Comparison of ENCODE assay signal across 13 cellular contexts in the genomic region with DNA sequence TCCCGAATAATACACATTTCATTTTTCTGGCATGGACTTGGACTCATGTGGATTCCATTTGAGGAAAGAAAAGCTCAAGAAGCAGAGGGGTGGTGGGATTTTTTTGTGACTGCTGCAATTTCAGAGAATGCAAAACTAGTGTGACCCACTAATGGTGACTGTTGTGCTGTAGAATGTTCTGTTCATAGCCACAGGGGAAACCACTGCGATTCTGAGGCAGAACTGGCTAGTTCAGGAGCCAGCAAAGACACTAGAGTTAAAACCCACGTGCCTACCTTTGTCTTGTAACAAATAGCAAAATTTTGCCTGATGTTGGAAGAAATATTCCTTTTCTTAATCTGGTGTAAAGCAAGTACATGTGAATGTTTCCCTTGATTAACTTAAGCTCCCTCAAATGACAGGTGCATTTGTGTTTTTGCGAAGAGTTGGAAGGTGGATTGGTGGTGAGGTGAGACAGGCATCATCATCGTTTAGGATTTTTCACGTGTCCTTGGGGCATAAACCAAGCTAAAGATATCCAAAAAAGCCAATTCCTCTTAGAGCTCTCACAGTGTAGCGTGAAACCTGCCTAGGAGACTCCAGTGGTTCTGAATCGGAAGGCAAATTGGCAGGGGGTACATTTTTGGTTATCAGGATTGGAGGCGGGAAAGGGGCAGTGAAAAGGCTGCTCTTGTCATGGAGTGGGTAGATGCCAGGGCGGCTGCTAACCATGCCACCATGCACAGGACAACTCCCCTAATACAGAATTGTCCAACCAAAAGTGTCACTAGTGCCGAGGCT. TPM values are rescaled to one million over a fixed set of nuclear protein-coding genes. Genes with fewer than 3 reads are reported as not detected.
DNase-seq lines count a peak whose midpoint lies in the region; ATAC-seq, FAIRE-seq and TF ChIP-seq lines count a peak whose summit lies in the region.
"Had no signal": no experiment of that assay in that cellular context is flagged by ENCODE, and none has a peak within 500 bp of the region (broad histone marks: within the 10 kb centered on the region; RNA-seq: fewer than 3 reads in every experiment).

No MANE protein-coding gene starts in this region.

- peak overlapping the region in 1 of 5 donors; percentile 20 for H3K27ac ChIP-seq in adrenal gland
- H3K27ac ChIP-seq: foreskin keratinocyte had no signal

- DNase-seq in Calu3 (no peak), HTR-8/SVneo (ENCODE audit: insufficient read length, low spot score) (no peak), natural killer cell (no peak), H4 (ENCODE audit: low spot score) (no peak), adrenal gland (no peak), inferior parietal cortex (ENCODE audit: extremely low spot score) (no peak)
- DNase-seq in activated naive CD8-positive, alpha-beta T cell treated with anti-CD3 and anti-CD28 coated beads for 36 hours, result no peak
- no peak for DNase-seq in NK-92 treated with Interleukin-12 subunit alpha and Interleukin-12 subunit beta, amount 100 ng/mL, for 24 hours (lab: John Stamatoyannopoulos, UW)
- DNase-seq: activated CD8-positive, alpha-beta memory T cell treated with anti-CD3 and anti-CD28 coated beads, Interleukin-2, amount 50 U/mL, for 48 hours; DMS 273 treated with DMSO at 0.1 percent for 48 hours; foreskin keratinocyte had no signal

- peaks cover 21% of the 10 kb centered on the region for H3K36me3 Mint-ChIP-seq in Calu3 (ENCODE audit: insufficient read depth, unreplicated experiment)
- peaks cover 6% of the 10 kb centered on the region for H3K36me3 Mint-ChIP-seq in activated naive CD8-positive, alpha-beta T cell treated with anti-CD3 and anti-CD28 coated beads for 36 hours
- H3K36me3 Mint-ChIP-seq in natural killer cell, result no peaks in the 10 kb centered on the region

- no peak overlapping the region for H3K4me3 Mint-ChIP-seq in Calu3 (ENCODE audit: low read depth, unreplicated experiment)
- peak overlapping the region; percentile 26 for H3K4me3 Mint-ChIP-seq in activated naive CD8-positive, alpha-beta T cell treated with anti-CD3 and anti-CD28 coated beads for 36 hours
- peak overlapping the region; percentile 55 for H3K4me3 Mint-ChIP-seq in natural killer cell

- peaks cover 62% of the 10 kb centered on the region for H3K4me1 Mint-ChIP-seq in Calu3 (ENCODE audit: low read depth, unreplicated experiment)
- peaks cover 64% of the 10 kb centered on the region for H3K4me1 Mint-ChIP-seq in activated naive CD8-positive, alpha-beta T cell treated with anti-CD3 and anti-CD28 coated beads for 36 hours
- H3K4me1 Mint-ChIP-seq in natural killer cell, result peaks cover 54 to 62% of the 10 kb centered on the region in 2 donors

- H3K27me3 Mint-ChIP-seq in Calu3 (ENCODE audit: unreplicated experiment) (no peaks in the 10 kb centered on the region), natural killer cell (ENCODE audit: low read depth in 2 of 2) (peaks cover 0 to 10% of the 10 kb centered on the region in 2 donors)
- H3K27me3 Mint-ChIP-seq in activated naive CD8-positive, alpha-beta T cell treated with anti-CD3 and anti-CD28 coated beads for 36 hours, result no peaks in the 10 kb centered on the region

- no peak for TF ChIP-seq POLR2A in adrenal gland (IDR thresholded peaks at IDR 0.05)

- H3K27me3 ChIP-seq in adrenal gland, result no peaks in the 10 kb centered on the region
- H3K27me3 ChIP-seq: foreskin keratinocyte had no signal

- peaks cover 0 to 15% of the 10 kb centered on the region in 2 donors for H3K4me1 ChIP-seq in adrenal gland (replicated peaks in 1 of 2)

- intact Hi-C loops in Calu3 (cut with micrococcal nuclease; ENCODE audit: unreplicated experiment), result loop anchor here (10.0 kb wide), 1 partner anchor 58 kb away; no protein-coding TSS in a partner anchor
- intact Hi-C loops in natural killer cell (cut with micrococcal nuclease), result loop anchor here (10.0 kb wide), 2 partner anchors 58 to 612 kb away; no protein-coding TSS in a partner anchor
- intact Hi-C loops in adrenal gland (cut with DNase I), result no loop called here

- H3K36me3 ChIP-seq in adrenal gland (replicated peaks in 1 of 2), result no peaks in the 10 kb centered on the region

- WGBS in adrenal gland, 4 donors, result 69 to 81% (median 76%) methylated on average over 9 to 11 of the region's 11 CpGs

- ATAC-seq in natural killer cell, result peak in 2 of 3 donors; percentile 38 to 48
- ATAC-seq: foreskin keratinocyte had no signal

- H3K27ac Mint-ChIP-seq in Calu3 (ENCODE audit: unreplicated experiment), result peak overlapping the region; percentile 69
- H3K27ac Mint-ChIP-seq in activated naive CD8-positive, alpha-beta T cell treated with anti-CD3 and anti-CD28 coated beads for 36 hours, result peak overlapping the region; percentile 95
- peak overlapping the region; percentile 90 to 99 for H3K27ac Mint-ChIP-seq in natural killer cell

- no peak for TF ChIP-seq CTCF in Calu3 (IDR thresholded peaks at IDR 0.05; ENCODE audit: unreplicated experiment)
- no peak for TF ChIP-seq CTCF in natural killer cell (IDR thresholded peaks at IDR 0.05)
- no peak for TF ChIP-seq CTCF in adrenal gland (IDR thresholded peaks at IDR 0.05)

- BruUV-seq in Calu3 (replicated peaks; lab: Mats Ljungman, UMichigan), result no TSS peak

- H3K9me3 Mint-ChIP-seq in Calu3 (ENCODE audit: low read depth, unreplicated experiment) (no peaks in the 10 kb centered on the region), natural killer cell (peaks cover 0 to 2% of the 10 kb centered on the region in 2 donors)
- no peaks in the 10 kb centered on the region for H3K9me3 Mint-ChIP-seq in activated naive CD8-positive, alpha-beta T cell treated with anti-CD3 and anti-CD28 coated beads for 36 hours

- no peak overlapping the region for H3K4me3 ChIP-seq in adrenal gland
- H3K4me3 ChIP-seq: smooth muscle cell had no signal

- CTCF ChIA-PET in Calu3 (lab: Charles Lee), result interaction anchor here (0.5 to 1.3 kb wide), 8 partner anchors 85 to 650 kb away, joined by 3 to 6 read pairs (median 3); no protein-coding TSS in a partner anchor

- peak; percentile 13 for FAIRE-seq in HTR-8/SVneo (lab: Jason Lieb, UNC)

- no peaks in the 10 kb centered on the region for H3K9me3 ChIP-seq in adrenal gland (replicated peaks in 1 of 3)

RNA-seq across cellular contexts. Expression of gene FAM9C, which starts 38.1 kb away (rescaled TPM):
- total RNA-seq in Calu3 (2022) (not detected in 2 replicates), natural killer cell (not detected), adrenal gland (under 1 TPM in 1 of 8 donors, not detected in 7; 0.14 TPM)
- total RNA-seq in activated naive CD8-positive, alpha-beta T cell treated with anti-CD3 and anti-CD28 coated beads for 36 hours, result not detected
- total RNA-seq in H4 (2014; rRNA removed; shearing (Covaris generic)), result not detected in 2 replicates
- polyA plus RNA-seq in adrenal gland, result under 1 TPM in 1 of 3 donors, not detected in 2; 0.03 TPM
- total RNA-seq: foreskin keratinocyte, NCI-H460, smooth muscle cell had no signal
- polyA plus RNA-seq: foreskin keratinocyte, smooth muscle cell had no signal

Comparison
In these comparisons a context has a peak if more than half of its experiments do, and no peak if none do; other contexts are left out.
1. intact Hi-C loops: an anchor here in Calu3 (10.0 kb wide) and natural killer cell (10.0 kb wide); none called in adrenal gland.